In genomic region chr5:167415779-167416761, GRCh38 we compare ENCODE assay signal across 17 cellular contexts.
"Had no signal": no experiment of that assay in that cellular context is flagged by ENCODE, and none has a peak within 500 bp of the region (broad histone marks: within the 10 kb centered on the region; RNA-seq: fewer than 3 reads in every experiment).

No MANE protein-coding gene starts in this region.

- H3K27ac ChIP-seq: gastrocnemius medialis, left ventricle myocardium inferior, lower lobe of right lung, prostate gland, skin epidermis, spleen had no signal

- H3K27me3 ChIP-seq: gastrocnemius medialis, spleen had no signal

- H3K27ac Mint-ChIP-seq: naive thymus-derived CD8-positive, alpha-beta T cell; stimulated activated naive B cell treated with anti-CD40 and anti-IgM and Interleukin-4, amounts not matched to agents 10 μg/mL and 1 μg/mL and 100 μg/mL, for 72 hours; stimulated activated naive CD8-positive, alpha-beta T cell treated with anti-CD3 and anti-CD28 coated beads, Interleukin-15, Interleukin-2, amounts not matched to agents 100 ng/mL and 50 ng/mL, for 24 hours had no signal

- ATAC-seq: gastrocnemius medialis; lower lobe of right lung; naive thymus-derived CD8-positive, alpha-beta T cell; stimulated activated naive B cell treated with anti-CD40 and anti-IgM and Interleukin-4, amounts not matched to agents 10 μg/mL and 1 μg/mL and 100 μg/mL, for 72 hours had no signal

- H3K4me1 ChIP-seq: gastrocnemius medialis, lower lobe of right lung, prostate gland, spleen had no signal

- H3K4me1 Mint-ChIP-seq: naive thymus-derived CD8-positive, alpha-beta T cell; stimulated activated naive B cell treated with anti-CD40 and anti-IgM and Interleukin-4, amounts not matched to agents 10 μg/mL and 1 μg/mL and 100 μg/mL, for 72 hours had no signal

- H3K36me3 Mint-ChIP-seq: naive thymus-derived CD8-positive, alpha-beta T cell; stimulated activated naive B cell treated with anti-CD40 and anti-IgM and Interleukin-4, amounts not matched to agents 10 μg/mL and 1 μg/mL and 100 μg/mL, for 72 hours had no signal

- H3K9me3 ChIP-seq: gastrocnemius medialis, left ventricle myocardium inferior, lower lobe of right lung, prostate gland, spleen had no signal

- DNase-seq: cerebellar nuclear complex; cortex of kidney; gastrocnemius medialis; head of caudate nucleus; left ventricle myocardium inferior; lower lobe of right lung; naive thymus-derived CD8-positive, alpha-beta T cell; nephron progenitor cell; nucleus accumbens; right cardiac atrium; spleen; stimulated activated CD4-positive, alpha-beta T cell treated with anti-CD3 and anti-CD28 coated beads, Interleukin-2, amount 100 ng/mL, for 48 hours; stimulated activated naive B cell treated with anti-CD40 and anti-IgM and Interleukin-4, amounts not matched to agents 10 μg/mL and 1 μg/mL and 100 μg/mL, for 72 hours; trophoblast cell had no signal

- H3K36me3 ChIP-seq: gastrocnemius medialis, left ventricle myocardium inferior, lower lobe of right lung, prostate gland, spleen had no signal

- H3K9me3 Mint-ChIP-seq: nephron progenitor cell had no signal

- H3K27me3 Mint-ChIP-seq: naive thymus-derived CD8-positive, alpha-beta T cell; stimulated activated naive B cell treated with anti-CD40 and anti-IgM and Interleukin-4, amounts not matched to agents 10 μg/mL and 1 μg/mL and 100 μg/mL, for 72 hours; stimulated activated naive CD8-positive, alpha-beta T cell treated with anti-CD3 and anti-CD28 coated beads, Interleukin-15, Interleukin-2, amounts not matched to agents 100 ng/mL and 50 ng/mL, for 24 hours had no signal

- H3K4me3 ChIP-seq: gastrocnemius medialis, left ventricle myocardium inferior, lower lobe of right lung, prostate gland, skin epidermis, spleen had no signal

- H3K4me3 Mint-ChIP-seq: naive thymus-derived CD8-positive, alpha-beta T cell; nephron progenitor cell; stimulated activated naive B cell treated with anti-CD40 and anti-IgM and Interleukin-4, amounts not matched to agents 10 μg/mL and 1 μg/mL and 100 μg/mL, for 72 hours; stimulated activated naive CD8-positive, alpha-beta T cell treated with anti-CD3 and anti-CD28 coated beads, Interleukin-15, Interleukin-2, amounts not matched to agents 100 ng/mL and 50 ng/mL, for 24 hours had no signal
